Comparison of ENCODE assay signal across 8 cellular contexts in genomic region chr18:48408727-48409590, GRCh38. TPM values are rescaled to one million over a fixed set of nuclear protein-coding genes. Genes with fewer than 3 reads are reported as not detected.
DNase-seq lines count a peak whose midpoint lies in the region; ATAC-seq and TF ChIP-seq lines count a peak whose summit lies in the region.

TSS of gene ZBTB7C (minus strand) at chr18:48409383.

- no peak for TF ChIP-seq CTCF in lung (IDR thresholded peaks at IDR 0.05; ENCODE audit: control extremely low read depth, extremely low read depth)
- TF ChIP-seq CTCF in suprapubic skin (IDR thresholded peaks at IDR 0.05) = no peak

- H3K27me3 ChIP-seq in SJCRH30 (no peaks in the 10 kb centered on the region), lung (ENCODE audit: control insufficient read depth, insufficient read depth) (no peaks in the 10 kb centered on the region), suprapubic skin (peaks cover 9% of the 10 kb centered on the region)

- DNase-seq in DMS153 treated with DMSO at 0.1 percent for 48 hours (lab: John Stamatoyannopoulos, UW; ENCODE audit: unreplicated experiment) (peak; percentile 34), SJCRH30 (no peak), ecto neural progenitor cell (ENCODE audit: low spot score) (peak; percentile 77), lung (ENCODE audit: low spot score) (no peak), suprapubic skin (ENCODE audit: low spot score in 2 of 2) (no peak), NAMALWA (ENCODE audit: low spot score) (no peak)

- no peak for TF ChIP-seq POLR2A in suprapubic skin (IDR thresholded peaks at IDR 0.05)

- H3K27ac ChIP-seq in SJCRH30 = no peak within 1 kb of the TSS
- peak within 1 kb of the TSS; percentile 49 to 89 for H3K27ac ChIP-seq in lung (ENCODE audit: low read depth in 1 of 2, low read length in 1 of 2)
- peak within 1 kb of the TSS; percentile 79 for H3K27ac ChIP-seq in suprapubic skin

- H3K36me3 ChIP-seq in SJCRH30 (no peaks in the 10 kb centered on the region), lung (ENCODE audit: control insufficient read depth in 2 of 2, insufficient read depth in 2 of 2, low read length in 2 of 2) (no peaks in the 10 kb centered on the region), suprapubic skin (no peaks in the 10 kb centered on the region)

- ATAC-seq in HG02642 (IDR thresholded peaks at IDR 0.05; ENCODE audit: poor library complexity, unreplicated experiment) (peak; percentile 39), lung (ENCODE audit: insufficient read depth, low FRiP score) (no peak), GM21526 (IDR thresholded peaks at IDR 0.05; ENCODE audit: low FRiP score, unreplicated experiment) (no peak)

- WGBS in lung, 2 donors = 0% methylated on average over 89 to 136 of the region's 136 CpGs
- 1% methylated on average over 31 of the region's 136 CpGs for WGBS in suprapubic skin

- no peaks in the 10 kb centered on the region for H3K4me1 ChIP-seq in SJCRH30
- peaks cover 0 to 11% of the 10 kb centered on the region in 2 donors for H3K4me1 ChIP-seq in lung (ENCODE audit: control insufficient read depth in 2 of 2, insufficient read depth in 2 of 2, low read length in 2 of 2)
- H3K4me1 ChIP-seq in suprapubic skin = peaks cover 24% of the 10 kb centered on the region

- H3K4me3 ChIP-seq in SJCRH30 = peak within 1 kb of the TSS; percentile 64
- H3K4me3 ChIP-seq in lung = peak within 1 kb of the TSS; percentile 75
- peak within 1 kb of the TSS; percentile 95 for H3K4me3 ChIP-seq in suprapubic skin

- H3K9me3 ChIP-seq in SJCRH30 (replicated peaks) (no peaks in the 10 kb centered on the region), lung (ENCODE audit: control insufficient read depth in 2 of 2, insufficient read depth in 1 of 2, low read length in 1 of 2) (peaks cover 0 to 4% of the 10 kb centered on the region in 2 donors), suprapubic skin (no peaks in the 10 kb centered on the region)

- TF ChIP-seq EP300 in suprapubic skin (IDR thresholded peaks at IDR 0.05) = no peak

RNA-seq across cellular contexts. Expression of gene ZBTB7C, which starts in this region (rescaled TPM):
- 0.03 TPM in 1 of 2 replicates, not detected in the other for total RNA-seq in SJCRH30 (2014; rRNA removed; shearing (Covaris generic))
- total RNA-seq in lung (10 to 100 TPM in 1 of 2 donors, 1 to 10 TPM in 1; 4.2 to 10.9 TPM), suprapubic skin (10 to 100 TPM; 26.0 to 50.6 (median 46.2) TPM)
- polyA plus RNA-seq in lung = 1 to 10 TPM; 3.2 TPM

Comparison
In these comparisons a context has a peak if more than half of its experiments do, and no peak if none do; other contexts are left out.
1. DNase-seq: peak in DMS153 treated with DMSO at 0.1 percent for 48 hours (single experiment) and ecto neural progenitor cell (single experiment); none in SJCRH30 (0 of 2), lung (single experiment), suprapubic skin (0 of 2) and NAMALWA (single experiment).
2. Peak in every context shown above with its lines, with median percentiles within 50 percentile points of each other: H3K4me3 ChIP-seq.